In the genomic region with DNA sequence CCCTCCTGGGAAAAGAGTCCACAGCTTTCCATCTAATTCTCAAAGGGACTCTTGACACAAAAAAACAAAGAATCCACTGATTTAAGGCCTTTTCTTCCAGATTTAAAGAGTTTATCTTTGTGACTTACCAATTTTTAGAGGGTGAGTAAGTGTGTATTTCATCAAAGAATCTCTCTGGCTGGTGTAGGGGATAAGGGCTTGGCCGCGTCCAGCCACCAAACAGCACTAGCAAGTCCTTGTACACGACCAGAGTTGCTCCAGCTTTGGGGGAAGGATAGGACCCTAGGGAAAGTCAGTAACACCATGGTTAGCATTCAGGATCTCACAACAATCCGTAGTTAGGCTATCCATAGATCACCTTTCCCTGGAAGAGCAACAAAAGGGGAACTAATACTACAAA, we compare ENCODE assay signal across 25 cellular contexts. TPM values are rescaled to one million over a fixed set of nuclear protein-coding genes. Genes with fewer than 3 reads are reported as not detected.
DNase-seq lines count a peak whose midpoint lies in the region; ATAC-seq, FAIRE-seq and TF ChIP-seq lines count a peak whose summit lies in the region.
"Had no signal": no experiment of that assay in that cellular context is flagged by ENCODE, and none has a peak within 500 bp of the region (broad histone marks: within the 10 kb centered on the region; RNA-seq: fewer than 3 reads in every experiment).

No MANE protein-coding gene starts in this region.

- no peaks in the 10 kb centered on the region for H3K79me2 ChIP-seq in astrocyte (ENCODE audit: insufficient read depth, low read length)

- H2AFZ ChIP-seq in astrocyte (ENCODE audit: low read depth, low read length), result no peak overlapping the region
- H2AFZ ChIP-seq: PC-9 had no signal

- H3K4me3 ChIP-seq in right cardiac atrium (ENCODE audit: low read length) (no peak overlapping the region), astrocyte (ENCODE audit: insufficient read depth, low read depth, low read length) (no peak overlapping the region)
- H3K4me3 ChIP-seq: A549, GM12878, PC-9 had no signal

- DNase-seq in right cardiac atrium, result peak in 1 of 3 donors; percentile 57
- no peak for DNase-seq in left ventricle myocardium superior
- no peak for DNase-seq in astrocyte (ENCODE audit: low read depth)
- no peak for DNase-seq in nephron progenitor cell
- no peak for DNase-seq in GM10248 (ENCODE audit: extremely low spot score)
- DNase-seq in stimulated activated CD4-positive, alpha-beta T cell treated with anti-CD3 and anti-CD28 coated beads, Interleukin-4, amount 100 ng/mL, for 1 hour, result no peak
- no peak for DNase-seq in AG08395 (ENCODE audit: low spot score)
- DNase-seq: BE2C, Caco-2, DMS 273 treated with DMSO at 0.1 percent for 48 hours, DMS79 treated with DMSO at 0.1 percent for 48 hours, GOT3, NCI-H1092 treated with DMSO at 0.1 percent for 48 hours, NCI-H1436 treated with DMSO at 0.1 percent for 48 hours, NCI-H2029, NCI-H2227 treated with DMSO at 0.1 percent for 48 hours, NCI-H510A, PC-9, RPMI8226, SHP77 treated with DMSO at 0.1 percent for 48 hours, SK-N-SH had no signal

- H3K27ac ChIP-seq in right cardiac atrium (ENCODE audit: low read length), result no peak overlapping the region
- no peak overlapping the region for H3K27ac ChIP-seq in astrocyte (ENCODE audit: low read depth, low read length)
- H3K27ac ChIP-seq: A549, KMS-11, PC-9 had no signal

- H3K36me3 ChIP-seq in astrocyte (ENCODE audit: insufficient read depth, low read length), result peaks cover 5% of the 10 kb centered on the region

- ATAC-seq in right cardiac atrium, result peak; percentile 46 to 47
- ATAC-seq in left ventricle myocardium superior, result no peak
- ATAC-seq: A549, GM12878 had no signal

- H3K27me3 ChIP-seq in right cardiac atrium (ENCODE audit: control insufficient read depth, insufficient read depth), result no peaks in the 10 kb centered on the region
- H3K27me3 ChIP-seq in astrocyte (ENCODE audit: insufficient read depth, low read length), result no peaks in the 10 kb centered on the region
- H3K27me3 ChIP-seq: BE2C had no signal

- no peak for TF ChIP-seq CTCF in astrocyte (IDR thresholded peaks at IDR 0.05; ENCODE audit: insufficient read depth, low read depth, low read length)
- no peak for TF ChIP-seq CTCF in nephron progenitor cell (IDR thresholded peaks at IDR 0.05)
- no peak for TF ChIP-seq CTCF in GM10248 (IDR thresholded peaks at IDR 0.05; ENCODE audit: control extremely low read depth, extremely low read depth, low read depth, missing control alignments)

- H3K27me3 Mint-ChIP-seq in astrocyte (ENCODE audit: low read depth, unreplicated experiment), result no peaks in the 10 kb centered on the region
- H3K27me3 Mint-ChIP-seq in nephron progenitor cell (ENCODE audit: low read depth, poor library complexity), result no peaks in the 10 kb centered on the region

- no peaks in the 10 kb centered on the region for H3K9me3 ChIP-seq in right cardiac atrium (ENCODE audit: control insufficient read depth, low read length)
- H3K9me3 ChIP-seq in astrocyte (ENCODE audit: insufficient read depth, low read depth, low read length), result no peaks in the 10 kb centered on the region
- H3K9me3 ChIP-seq: A549, BE2C, Caco-2, SK-N-SH had no signal

- peak overlapping the region; percentile 53 for H3K27ac Mint-ChIP-seq in astrocyte (ENCODE audit: unreplicated experiment)
- H3K27ac Mint-ChIP-seq in nephron progenitor cell, result peak overlapping the region; percentile 19

- intact Hi-C loops in right cardiac atrium (cut with DNase I) (loop anchor here in 1 of 4 donors (10.0 kb wide), 1 partner anchor 98 kb away; a partner anchor contains a TSS), left ventricle myocardium superior (cut with micrococcal nuclease) (no loop called here)

- no peak for FAIRE-seq in astrocyte (lab: Jason Lieb, UNC)
- FAIRE-seq: A549, GM12878, HTR-8/SVneo had no signal

- H3K36me3 Mint-ChIP-seq in astrocyte (ENCODE audit: low read depth, unreplicated experiment), result peaks cover 23% of the 10 kb centered on the region
- H3K36me3 Mint-ChIP-seq in nephron progenitor cell (ENCODE audit: low read depth), result peaks cover 28% of the 10 kb centered on the region

- POLR2A ChIA-PET in GM10248 (lab: Yijun Ruan, JAX), result no interaction called here

- no peak overlapping the region for H3K4me3 Mint-ChIP-seq in astrocyte (ENCODE audit: unreplicated experiment)
- no peak overlapping the region for H3K4me3 Mint-ChIP-seq in nephron progenitor cell

- no peak overlapping the region for H3K9ac ChIP-seq in astrocyte (ENCODE audit: low read length)
- H3K9ac ChIP-seq: KMS-11, SK-N-SH had no signal

- H3K4me1 Mint-ChIP-seq in astrocyte (ENCODE audit: low read depth, unreplicated experiment) (peaks cover 48% of the 10 kb centered on the region), nephron progenitor cell (peaks cover 19% of the 10 kb centered on the region)

- no peak overlapping the region for H3K4me2 ChIP-seq in astrocyte (ENCODE audit: low read length)
- H3K4me2 ChIP-seq: A549, KMS-11, PC-9, SK-N-SH had no signal

- peaks cover 5% of the 10 kb centered on the region for H3K4me1 ChIP-seq in right cardiac atrium (ENCODE audit: control insufficient read depth, insufficient read depth, low read length)
- H3K4me1 ChIP-seq in astrocyte (ENCODE audit: insufficient read depth, low read length), result peaks cover 14% of the 10 kb centered on the region

- peaks cover 8% of the 10 kb centered on the region for H4K20me1 ChIP-seq in astrocyte (ENCODE audit: insufficient read depth, low read length)

- H3K9me3 Mint-ChIP-seq in astrocyte (ENCODE audit: unreplicated experiment) (no peaks in the 10 kb centered on the region), nephron progenitor cell (no peaks in the 10 kb centered on the region)

- 75% methylated on average over 4 of the region's 4 CpGs for WGBS in right cardiac atrium

- CTCF ChIA-PET in GM10248 (lab: Yijun Ruan, JAX), result no interaction called here

RNA-seq across cellular contexts. Expression of a gene that starts 19.5 kb away (rescaled TPM):
- 10 to 100 TPM in 1 of 4 donors, 1 to 10 TPM in 3; 4.0 to 11.9 (median 5.0) TPM for total RNA-seq in right cardiac atrium
- 9.3 TPM for polyA plus RNA-seq in right cardiac atrium
- 9.7 TPM for total RNA-seq in left ventricle myocardium superior
- 8.2 and 8.6 TPM in 2 replicates for total RNA-seq in astrocyte

RNA-seq across cellular contexts. Expression of a gene that starts 44.0 kb away (rescaled TPM):
- total RNA-seq in right cardiac atrium (1 to 10 TPM; 2.2 to 4.3 (median 3.2) TPM), left ventricle myocardium superior (2.0 TPM), astrocyte (5.7 and 7.4 TPM in 2 replicates)
- 2.7 TPM for polyA plus RNA-seq in right cardiac atrium
